Comparison of ENCODE assay signal across 16 cellular contexts in the genomic region with DNA sequence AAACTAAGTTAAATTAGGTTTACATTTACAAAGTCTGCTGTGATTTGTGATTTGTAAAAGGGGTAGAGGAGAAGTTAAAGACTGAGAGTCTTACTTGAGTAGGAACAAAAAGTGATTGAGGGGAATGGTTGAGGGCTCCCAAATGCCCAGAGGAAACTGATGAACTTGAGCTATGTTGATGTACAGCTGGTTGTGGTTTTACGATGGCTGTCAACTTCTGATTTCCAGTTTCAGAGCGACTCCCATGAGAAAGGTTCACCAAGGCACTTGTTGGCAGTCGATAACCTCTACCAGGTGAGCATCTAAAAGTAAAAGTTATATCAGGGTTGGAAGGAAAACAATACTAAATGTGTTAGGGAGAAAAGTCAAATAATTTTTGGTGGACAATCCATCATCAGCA.
A peak's percentile ranks its signal among the peaks of the same experiment; 100 is the strongest.
DNase-seq lines count a peak whose midpoint lies in the region; ATAC-seq and TF ChIP-seq lines count a peak whose summit lies in the region.
"Had no signal": no experiment of that assay in that cellular context is flagged by ENCODE, and none has a peak within 500 bp of the region (broad histone marks: within the 10 kb centered on the region; RNA-seq: fewer than 3 reads in every experiment).

No MANE protein-coding gene starts in this region.

- peaks cover 38 to 48% of the 10 kb centered on the region in 2 donors for H3K36me3 Mint-ChIP-seq in stimulated activated naive B cell treated with anti-CD40 and anti-IgM and Interleukin-4, amounts not matched to agents 10 μg/mL and 1 μg/mL and 100 μg/mL, for 72 hours

- no peak overlapping the region for H3K27ac Mint-ChIP-seq in stimulated activated naive B cell treated with anti-CD40 and anti-IgM and Interleukin-4, amounts not matched to agents 10 μg/mL and 1 μg/mL and 100 μg/mL, for 72 hours
- H3K27ac Mint-ChIP-seq: activated naive CD4-positive, alpha-beta T cell treated with anti-CD3 and anti-CD28 coated beads, Interleukin-2, amount 10 ng/mL, durations not matched to agents 7 days and 5 days; T-helper 2 cell treated with Interferon-gamma antibody and Interleukin-4, amounts not matched to agents 5 μg/mL and 100 μg/mL, for 36 hours had no signal

- no peaks in the 10 kb centered on the region for H3K27me3 Mint-ChIP-seq in stimulated activated naive B cell treated with anti-CD40 and anti-IgM and Interleukin-4, amounts not matched to agents 10 μg/mL and 1 μg/mL and 100 μg/mL, for 72 hours
- H3K27me3 Mint-ChIP-seq: activated naive CD4-positive, alpha-beta T cell treated with anti-CD3 and anti-CD28 coated beads, Interleukin-2, amount 10 ng/mL, durations not matched to agents 7 days and 5 days had no signal

- no peak for DNase-seq in stimulated activated naive B cell treated with anti-CD40 and anti-IgM and Interleukin-4, amounts not matched to agents 10 μg/mL and 1 μg/mL and 100 μg/mL, for 72 hours
- DNase-seq in GM20000 (ENCODE audit: low spot score) (no peak), NCI-H2171 (lab: John Stamatoyannopoulos, UW) (no peak), HK-2 (ENCODE audit: unreplicated experiment) (no peak)
- DNase-seq: activated naive CD4-positive, alpha-beta T cell treated with anti-CD3 and anti-CD28 coated beads, Interleukin-2, amount 10 ng/mL, durations not matched to agents 7 days and 5 days; DMS 273 treated with DMSO at 0.1 percent for 48 hours; foreskin melanocyte; NCI-H1930; NCI-H524; pancreas; thyroid gland had no signal

- H3K4me1 Mint-ChIP-seq in stimulated activated naive B cell treated with anti-CD40 and anti-IgM and Interleukin-4, amounts not matched to agents 10 μg/mL and 1 μg/mL and 100 μg/mL, for 72 hours: peaks cover 7 to 18% of the 10 kb centered on the region in 2 donors
- H3K4me1 Mint-ChIP-seq: activated naive CD4-positive, alpha-beta T cell treated with anti-CD3 and anti-CD28 coated beads, Interleukin-2, amount 10 ng/mL, durations not matched to agents 7 days and 5 days had no signal

- H3K4me3 Mint-ChIP-seq in stimulated activated naive B cell treated with anti-CD40 and anti-IgM and Interleukin-4, amounts not matched to agents 10 μg/mL and 1 μg/mL and 100 μg/mL, for 72 hours: no peak overlapping the region
- H3K4me3 Mint-ChIP-seq: activated naive CD4-positive, alpha-beta T cell treated with anti-CD3 and anti-CD28 coated beads, Interleukin-2, amount 10 ng/mL, durations not matched to agents 7 days and 5 days; T-helper 2 cell treated with Interferon-gamma antibody and Interleukin-4, amounts not matched to agents 5 μg/mL and 100 μg/mL, for 36 hours had no signal

- no peak for TF ChIP-seq CTCF in GM20000 (IDR thresholded peaks at IDR 0.05; ENCODE audit: extremely low read depth, missing control alignments)

- ATAC-seq in GM19025 (IDR thresholded peaks at IDR 0.05; ENCODE audit: low read depth, unreplicated experiment) (peak; percentile 49), GM21717 (IDR thresholded peaks at IDR 0.05; ENCODE audit: unreplicated experiment) (peak; percentile 79), HG03342 (IDR thresholded peaks at IDR 0.05; ENCODE audit: unreplicated experiment) (peak; percentile 76)
- ATAC-seq in stimulated activated naive B cell treated with anti-CD40 and anti-IgM and Interleukin-4, amounts not matched to agents 10 μg/mL and 1 μg/mL and 100 μg/mL, for 72 hours (replicated peaks): peak; percentile 31 to 50
- ATAC-seq: left lobe of liver, pancreas had no signal

- H3K9me3 Mint-ChIP-seq in stimulated activated naive B cell treated with anti-CD40 and anti-IgM and Interleukin-4, amounts not matched to agents 10 μg/mL and 1 μg/mL and 100 μg/mL, for 72 hours: peaks cover 0 to 1% of the 10 kb centered on the region in 2 donors
- H3K9me3 Mint-ChIP-seq: activated naive CD4-positive, alpha-beta T cell treated with anti-CD3 and anti-CD28 coated beads, Interleukin-2, amount 10 ng/mL, durations not matched to agents 7 days and 5 days had no signal
